In the genomic region with DNA sequence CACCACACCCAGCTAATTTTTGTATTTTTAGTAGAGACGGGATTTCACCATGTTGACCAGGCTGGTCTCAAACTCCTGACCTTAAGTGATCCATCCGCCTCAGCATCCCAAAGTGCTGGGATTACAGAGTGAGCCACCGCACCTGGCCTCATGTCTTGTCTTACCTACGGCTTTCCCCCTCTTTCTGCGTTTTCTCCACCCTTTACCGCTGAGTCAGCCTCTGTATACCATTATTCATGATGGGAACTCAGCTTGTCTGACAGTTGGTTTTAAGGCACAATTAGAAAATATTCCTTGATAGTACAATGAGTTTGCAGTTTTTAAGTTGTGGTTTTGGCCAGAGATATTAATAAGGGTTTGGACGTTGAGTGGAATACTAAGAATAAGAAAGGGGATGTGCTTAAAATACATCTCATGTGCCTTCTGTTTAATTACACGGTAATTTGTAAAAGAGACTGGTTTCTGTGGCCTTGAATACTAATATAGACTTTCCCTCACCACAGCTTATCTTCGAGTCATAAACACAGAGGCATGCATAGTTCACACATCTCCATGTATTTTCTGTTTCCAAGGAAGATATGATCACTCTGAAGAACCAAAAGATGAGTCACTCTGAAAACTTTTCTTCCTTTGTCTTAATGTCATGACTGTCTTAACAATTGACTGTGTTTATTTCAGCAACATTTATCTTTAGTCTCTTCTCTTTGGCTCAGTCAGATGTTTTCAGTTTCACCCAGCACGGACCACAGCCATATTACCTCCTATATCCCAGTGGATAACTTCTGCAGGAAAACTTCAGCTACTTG, we compare ENCODE assay signal across 1 cellular context.
A peak's percentile ranks its signal among the peaks of the same experiment; 100 is the strongest.
TF ChIP-seq lines count a peak whose summit lies in the region.

No MANE protein-coding gene starts in this region.

TF ChIP-seq in HepG2, 621 proteins besides CTCF, POLR2A, EP300 and RAD21:
- TF ChIP-seq MAFK (conservative IDR thresholded peaks at IDR 0.05 in 1 of 2, IDR thresholded peaks at IDR 0.05 in 1 of 2; ENCODE audit: low read length in 2 of 2) (peak; percentile 71 to 76), ZNF761 (CRISPR knock-in tag; conservative IDR thresholded peaks at IDR 0.05) (no peak), MTF2 (CRISPR knock-in tag; IDR thresholded peaks at IDR 0.05; ENCODE audit: borderline replicate concordance) (no peak), MAFF (IDR thresholded peaks at IDR 0.05; ENCODE audit: low read depth, low read length) (peak; percentile 73)
